In the genomic region with DNA sequence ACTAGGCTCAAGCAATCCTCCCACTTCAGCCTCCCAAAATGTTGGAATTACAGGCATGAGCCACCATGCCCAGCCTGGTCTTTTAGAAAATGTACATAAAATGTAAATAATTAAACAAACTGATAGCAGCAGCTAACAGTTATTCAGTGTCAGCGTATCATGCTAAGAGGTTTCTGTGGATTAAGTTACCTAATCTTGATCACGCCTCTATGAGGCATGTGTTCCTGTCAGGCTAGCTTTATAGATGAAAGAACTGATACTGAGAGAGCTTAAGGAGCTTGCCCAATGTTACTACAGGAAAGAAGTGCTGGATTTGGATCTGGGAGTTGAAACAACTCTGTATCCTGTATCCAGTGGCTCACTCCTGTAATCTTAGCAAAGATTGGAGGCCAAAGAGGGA, we compare ENCODE assay signal across 1 cellular context.
TF ChIP-seq lines count a peak whose summit lies in the region.

No MANE protein-coding gene starts in this region.

TF ChIP-seq in HEK293, 187 proteins besides CTCF, POLR2A, EP300 and RAD21 (continued from another document):
- TF ChIP-seq ZNF350 (tag by site-specific recombination; IDR thresholded peaks at IDR 0.05) (no peak), ZNF202 (tag by site-specific recombination; IDR thresholded peaks at IDR 0.05; ENCODE audit: borderline replicate concordance) (no peak), ZNF324 (tag by site-specific recombination; IDR thresholded peaks at IDR 0.05) (no peak), KLF9 (tag by site-specific recombination; IDR thresholded peaks at IDR 0.05; ENCODE audit: low read depth) (no peak), ZNF76 (tag by site-specific recombination; IDR thresholded peaks at IDR 0.05; ENCODE audit: borderline replicate concordance, low read depth) (no peak)
- TF ChIP-seq, protein P1, sequence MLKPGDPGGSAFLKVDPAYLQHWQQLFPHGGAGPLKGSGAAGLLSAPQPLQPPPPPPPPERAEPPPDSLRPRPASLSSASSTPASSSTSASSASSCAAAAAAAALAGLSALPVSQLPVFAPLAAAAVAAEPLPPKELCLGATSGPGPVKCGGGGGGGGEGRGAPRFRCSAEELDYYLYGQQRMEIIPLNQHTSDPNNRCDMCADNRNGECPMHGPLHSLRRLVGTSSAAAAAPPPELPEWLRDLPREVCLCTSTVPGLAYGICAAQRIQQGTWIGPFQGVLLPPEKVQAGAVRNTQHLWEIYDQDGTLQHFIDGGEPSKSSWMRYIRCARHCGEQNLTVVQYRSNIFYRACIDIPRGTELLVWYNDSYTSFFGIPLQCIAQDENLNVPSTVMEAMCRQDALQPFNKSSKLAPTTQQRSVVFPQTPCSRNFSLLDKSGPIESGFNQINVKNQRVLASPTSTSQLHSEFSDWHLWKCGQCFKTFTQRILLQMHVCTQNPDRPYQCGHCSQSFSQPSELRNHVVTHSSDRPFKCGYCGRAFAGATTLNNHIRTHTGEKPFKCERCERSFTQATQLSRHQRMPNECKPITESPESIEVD (tag by site-specific recombination; IDR thresholded peaks at IDR 0.05), result peak; percentile 77
